ENCODE assay signal across 15 cellular contexts in the genomic region with DNA sequence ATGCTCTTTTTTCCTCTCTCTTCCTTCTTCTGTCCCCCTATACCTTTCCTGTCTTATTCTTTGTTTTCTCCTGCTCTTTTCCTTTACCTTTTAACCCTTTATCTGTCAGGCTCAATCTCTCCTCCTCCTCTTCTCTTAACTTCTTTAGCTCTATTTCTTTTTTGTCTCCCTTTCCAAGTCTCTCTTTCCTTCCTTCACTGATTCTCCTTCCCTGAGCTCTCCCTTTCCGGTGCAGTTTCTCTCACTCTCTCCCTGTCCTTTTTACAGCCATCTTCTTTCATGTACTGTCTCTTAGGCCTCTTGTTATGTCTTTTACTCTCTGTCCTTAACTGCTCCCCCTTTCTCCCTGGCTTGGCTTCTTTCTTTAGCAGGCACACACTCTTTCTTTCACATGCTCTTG. TPM values are rescaled to one million over a fixed set of nuclear protein-coding genes. Genes with fewer than 3 reads are reported as not detected.
DNase-seq lines count a peak whose midpoint lies in the region; ATAC-seq and TF ChIP-seq lines count a peak whose summit lies in the region.
"Had no signal": no experiment of that assay in that cellular context is flagged by ENCODE, and none has a peak within 500 bp of the region (broad histone marks: within the 10 kb centered on the region; RNA-seq: fewer than 3 reads in every experiment).

No MANE protein-coding gene starts in this region.

- H3K4me1 Mint-ChIP-seq in activated naive CD4-positive, alpha-beta T cell treated with anti-CD3 and anti-CD28 coated beads, Interleukin-2, amount 50 U/mL, for 24 hours = peaks cover 67% of the 10 kb centered on the region
- H3K4me1 Mint-ChIP-seq in T-cell (peaks cover 40 to 53% (median 48%) of the 10 kb centered on the region in 3 donors), glutamatergic neuron (ENCODE audit: low read depth, unreplicated experiment) (peaks cover 16% of the 10 kb centered on the region)
- H3K4me1 Mint-ChIP-seq in stimulated activated effector memory CD8-positive, alpha-beta T cell treated with anti-CD3 and anti-CD28 coated beads, Interleukin-12 subunit alpha, Interleukin-12 subunit beta, amount 100 ng/mL, for 72 hours = peaks cover 34% of the 10 kb centered on the region
- H3K4me1 Mint-ChIP-seq: CD14-positive monocyte had no signal

- no peak for DNase-seq in activated naive CD4-positive, alpha-beta T cell treated with Interleukin-2 at 50 U/mL for 16 hours
- DNase-seq in T-cell (no peak), glutamatergic neuron (no peak), GM19240 (ENCODE audit: insufficient read length, low spot score) (no peak), OCI-M2 (lab: John Stamatoyannopoulos, UW; ENCODE audit: unreplicated experiment) (no peak), NCI-H1417 treated with DMSO at 0.1 percent for 48 hours (lab: John Stamatoyannopoulos, UW) (no peak)
- DNase-seq in stimulated activated effector memory CD8-positive, alpha-beta T cell treated with anti-CD3 and anti-CD28 coated beads, Interleukin-12 subunit alpha, Interleukin-12 subunit beta, amount 100 ng/mL, for 72 hours (ENCODE audit: low spot score in 2 of 2) = no peak
- DNase-seq: MM.1S, NCI-H1105 treated with DMSO at 0.1 percent for 48 hours, NCI-H187 treated with DMSO at 0.1 percent for 48 hours, NCI-H2171, NCI-H510A, SHP77 treated with DMSO at 0.1 percent for 48 hours had no signal

- H3K27ac Mint-ChIP-seq in activated naive CD4-positive, alpha-beta T cell treated with anti-CD3 and anti-CD28 coated beads, Interleukin-2, amount 50 U/mL, for 24 hours = peak overlapping the region; percentile 52
- H3K27ac Mint-ChIP-seq in T-cell (peak overlapping the region; percentile 29 to 35), glutamatergic neuron (ENCODE audit: unreplicated experiment) (peak overlapping the region; percentile 79)
- H3K27ac Mint-ChIP-seq in stimulated activated effector memory CD8-positive, alpha-beta T cell treated with anti-CD3 and anti-CD28 coated beads, Interleukin-12 subunit alpha, Interleukin-12 subunit beta, amount 100 ng/mL, for 72 hours = peak overlapping the region; percentile 62

- H3K36me3 Mint-ChIP-seq in activated naive CD4-positive, alpha-beta T cell treated with anti-CD3 and anti-CD28 coated beads, Interleukin-2, amount 50 U/mL, for 24 hours = peaks cover 42% of the 10 kb centered on the region
- H3K36me3 Mint-ChIP-seq in T-cell = peaks cover 66% of the 10 kb centered on the region
- no peaks in the 10 kb centered on the region for H3K36me3 Mint-ChIP-seq in glutamatergic neuron (ENCODE audit: unreplicated experiment)
- peaks cover 98% of the 10 kb centered on the region for H3K36me3 Mint-ChIP-seq in stimulated activated effector memory CD8-positive, alpha-beta T cell treated with anti-CD3 and anti-CD28 coated beads, Interleukin-12 subunit alpha, Interleukin-12 subunit beta, amount 100 ng/mL, for 72 hours

- ATAC-seq in T-cell (replicated peaks in 1 of 4) = no peak
- no peak for ATAC-seq in stimulated activated effector memory CD8-positive, alpha-beta T cell treated with anti-CD3 and anti-CD28 coated beads, Interleukin-12 subunit alpha, Interleukin-12 subunit beta, amount 100 ng/mL, for 72 hours

- TF ChIP-seq CTCF in glutamatergic neuron (IDR thresholded peaks at IDR 0.05; ENCODE audit: partially characterized antibody, unreplicated experiment) = no peak

- no peaks in the 10 kb centered on the region for H3K9me3 Mint-ChIP-seq in activated naive CD4-positive, alpha-beta T cell treated with anti-CD3 and anti-CD28 coated beads, Interleukin-2, amount 50 U/mL, for 24 hours
- H3K9me3 Mint-ChIP-seq in T-cell (peaks cover 0 to 5% (median 0%) of the 10 kb centered on the region in 3 donors), glutamatergic neuron (ENCODE audit: unreplicated experiment) (no peaks in the 10 kb centered on the region)
- H3K9me3 Mint-ChIP-seq in stimulated activated effector memory CD8-positive, alpha-beta T cell treated with anti-CD3 and anti-CD28 coated beads, Interleukin-12 subunit alpha, Interleukin-12 subunit beta, amount 100 ng/mL, for 72 hours = peaks cover 5% of the 10 kb centered on the region

- H3K27me3 Mint-ChIP-seq in activated naive CD4-positive, alpha-beta T cell treated with anti-CD3 and anti-CD28 coated beads, Interleukin-2, amount 50 U/mL, for 24 hours = no peaks in the 10 kb centered on the region
- H3K27me3 Mint-ChIP-seq in T-cell (no peaks in the 10 kb centered on the region), glutamatergic neuron (ENCODE audit: unreplicated experiment) (no peaks in the 10 kb centered on the region)

- POLR2A ChIA-PET in T-cell (lab: Charles Lee) = interaction anchor here (0.6 to 1.5 kb wide), 3 partner anchors 8 to 383 kb away, joined by 3 read pairs; no protein-coding TSS in a partner anchor

- H3K4me3 Mint-ChIP-seq in activated naive CD4-positive, alpha-beta T cell treated with anti-CD3 and anti-CD28 coated beads, Interleukin-2, amount 50 U/mL, for 24 hours = no peak overlapping the region
- H3K4me3 Mint-ChIP-seq in T-cell (no peak overlapping the region), glutamatergic neuron (ENCODE audit: unreplicated experiment) (peak overlapping the region; percentile 9)
- no peak overlapping the region for H3K4me3 Mint-ChIP-seq in stimulated activated effector memory CD8-positive, alpha-beta T cell treated with anti-CD3 and anti-CD28 coated beads, Interleukin-12 subunit alpha, Interleukin-12 subunit beta, amount 100 ng/mL, for 72 hours
- H3K4me3 Mint-ChIP-seq: CD14-positive monocyte had no signal

- CTCF ChIA-PET in T-cell (lab: Charles Lee) = interaction anchor here (0.6 to 2.8 kb wide), 4 partner anchors 52 to 381 kb away, joined by 3 to 8 read pairs (median 6); no protein-coding TSS in a partner anchor

RNA-seq across cellular contexts. Expression of a gene that starts 12.0 kb away (rescaled TPM):
- total RNA-seq in T-cell (10 to 100 TPM; 28.8 to 44.1 (median 36.9) TPM), glutamatergic neuron (ENCODE audit: unreplicated experiment) (21.5 TPM)

RNA-seq across cellular contexts. Expression of a gene that starts 13.2 kb away (rescaled TPM):
- total RNA-seq in T-cell (1 to 10 TPM; 2.4 to 4.1 (median 2.7) TPM), glutamatergic neuron (ENCODE audit: unreplicated experiment) (27.9 TPM)
